Comparison of ENCODE assay signal across 8 cellular contexts in the genomic region with DNA sequence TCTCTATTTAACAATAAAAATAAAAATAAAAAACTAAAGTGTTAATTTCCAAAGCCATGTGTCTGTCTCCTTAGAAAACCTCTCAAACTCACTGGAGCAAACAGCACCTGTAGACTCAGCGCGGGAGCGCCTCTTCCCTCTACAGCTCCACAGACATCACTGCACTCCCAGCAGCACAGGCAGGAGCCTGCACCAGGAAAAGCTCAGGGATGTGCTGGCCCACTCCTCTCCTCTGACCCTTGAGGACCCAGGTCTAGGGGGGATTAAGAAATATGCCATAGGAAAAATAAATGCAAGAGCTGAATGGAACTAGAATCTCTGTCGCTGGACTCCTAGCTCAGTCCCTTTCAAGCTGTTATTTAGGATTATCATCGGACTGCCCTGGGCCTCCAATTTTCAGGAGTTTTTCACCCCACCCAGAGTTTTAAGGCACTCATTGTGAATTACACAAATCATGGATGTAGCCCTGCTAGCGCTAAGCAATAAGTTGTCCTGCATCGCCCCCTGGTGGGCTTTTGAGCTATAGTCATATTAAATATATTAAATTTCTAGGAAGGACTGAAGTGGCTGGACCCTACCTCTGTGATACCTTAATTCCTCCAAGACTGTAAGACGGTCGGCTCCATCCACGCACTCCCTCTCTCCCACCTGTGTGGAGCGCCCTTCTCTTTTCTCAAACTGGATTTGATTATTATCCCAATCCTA.
A peak's percentile ranks its signal among the peaks of the same experiment; 100 is the strongest.
DNase-seq lines count a peak whose midpoint lies in the region; ATAC-seq, FAIRE-seq and TF ChIP-seq lines count a peak whose summit lies in the region.

No MANE protein-coding gene starts in this region.

- H3K4me3 ChIP-seq in KMS-11 (IDR thresholded peaks at IDR 0.05; ENCODE audit: insufficient read depth, low read depth, low read length) (no peak overlapping the region), parathyroid adenoma (ENCODE audit: low read depth, low read length) (no peak overlapping the region), uterus (no peak overlapping the region)

- H3K36me3 ChIP-seq in KMS-11 (ENCODE audit: insufficient read depth) (no peaks in the 10 kb centered on the region), parathyroid adenoma (ENCODE audit: control insufficient read depth, insufficient read depth, low read length) (no peaks in the 10 kb centered on the region), uterus (no peaks in the 10 kb centered on the region)

- FAIRE-seq in frontal cortex (lab: Jason Lieb, UNC): no peak

- intact Hi-C loops in uterus (cut with DNase I; ENCODE audit: low total_unique reads): no loop called here

- no peak for TF ChIP-seq POLR2A in uterus (IDR thresholded peaks at IDR 0.05)

- no peak overlapping the region for H3K9ac ChIP-seq in KMS-11
- no peak overlapping the region for H3K9ac ChIP-seq in parathyroid adenoma

- H3K27me3 ChIP-seq in KMS-11 (ENCODE audit: insufficient read depth, low read depth) (no peaks in the 10 kb centered on the region), parathyroid adenoma (ENCODE audit: control insufficient read depth, insufficient read depth, low read length) (no peaks in the 10 kb centered on the region), uterus (no peaks in the 10 kb centered on the region)

- no peaks in the 10 kb centered on the region for H3K79me2 ChIP-seq in KMS-11 (ENCODE audit: insufficient read depth, low read depth)
- no peaks in the 10 kb centered on the region for H3K79me2 ChIP-seq in parathyroid adenoma

- H4K20me1 ChIP-seq in KMS-11 (ENCODE audit: insufficient read depth): no peaks in the 10 kb centered on the region

- no peak for ATAC-seq in HG03175 (IDR thresholded peaks at IDR 0.05; ENCODE audit: unreplicated experiment)

- no peak overlapping the region for H2AFZ ChIP-seq in KMS-11 (ENCODE audit: low read depth)
- no peak overlapping the region for H2AFZ ChIP-seq in parathyroid adenoma

- no peaks in the 10 kb centered on the region for H3K9me3 ChIP-seq in parathyroid adenoma (ENCODE audit: control insufficient read depth, low read length)
- H3K9me3 ChIP-seq in uterus: no peaks in the 10 kb centered on the region

- H3K27ac ChIP-seq in KMS-11 (no peak overlapping the region), parathyroid adenoma (no peak overlapping the region), uterus (no peak overlapping the region)

- H3K4me2 ChIP-seq in KMS-11 (no peak overlapping the region), parathyroid adenoma (ENCODE audit: low read length) (no peak overlapping the region)

- TF ChIP-seq CTCF in KMS-11 (conservative IDR thresholded peaks at IDR 0.05; ENCODE audit: low read depth, low read length) (peak; percentile 92), parathyroid adenoma (IDR thresholded peaks at IDR 0.05) (peak; percentile 79), uterus (IDR thresholded peaks at IDR 0.05) (peak; percentile 61 to 78 (median 65))

- DNase-seq in DMS79 treated with DMSO at 0.1 percent for 48 hours (lab: John Stamatoyannopoulos, UW) (peak; percentile 25), RKO (ENCODE audit: low spot score) (peak; percentile 77), frontal cortex (ENCODE audit: low spot score in 2 of 2) (peak; percentile 38 to 62), uterus (peak; percentile 51 to 61)
- peak; percentile 9 for DNase-seq in activated T-helper 9 cell treated with anti-CD3 and anti-CD28 coated beads, Interleukin-2, amount 50 U/mL, for 16 hours (ENCODE audit: low read depth)

- H3K4me1 ChIP-seq in KMS-11 (ENCODE audit: low read depth, poor library complexity, severe bottlenecking) (no peaks in the 10 kb centered on the region), parathyroid adenoma (no peaks in the 10 kb centered on the region), uterus (no peaks in the 10 kb centered on the region)

Comparison
In these comparisons a context has a peak if more than half of its experiments do, and no peak if none do; other contexts are left out.
1. DNase-seq: peak in every context shown above with its lines; median percentile 77 in RKO; 56 in uterus; 50 in frontal cortex; 25 in DMS79 treated with DMSO at 0.1 percent for 48 hours; 9 in activated T-helper 9 cell treated with anti-CD3 and anti-CD28 coated beads, Interleukin-2, amount 50 U/mL, for 16 hours.